ENCODE assay signal across 2 cellular contexts in genomic region chr16:87454391-87454790, GRCh38.
TF ChIP-seq lines count a peak whose summit lies in the region.

No MANE protein-coding gene starts in this region.

TF ChIP-seq in K562, 482 proteins besides CTCF, POLR2A, EP300 and RAD21:
- TF ChIP-seq PRMT5 (CRISPR knock-in tag; IDR thresholded peaks at IDR 0.05): no peak
- TF ChIP-seq DMBX1 (CRISPR knock-in tag; IDR thresholded peaks at IDR 0.05; ENCODE audit: borderline replicate concordance): no peak
- TF ChIP-seq ZNF316 (IDR thresholded peaks at IDR 0.05): peak; percentile 32; the same call in 1 of the 2 replicates
TF ChIP-seq in K562: peak in this region for 1.

TF ChIP-seq in SK-N-SH, 30 proteins besides CTCF, POLR2A, EP300 and RAD21:
- TF ChIP-seq, protein P1, sequence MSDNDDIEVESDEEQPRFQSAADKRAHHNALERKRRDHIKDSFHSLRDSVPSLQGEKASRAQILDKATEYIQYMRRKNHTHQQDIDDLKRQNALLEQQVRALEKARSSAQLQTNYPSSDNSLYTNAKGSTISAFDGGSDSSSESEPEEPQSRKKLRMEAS (IDR thresholded peaks at IDR 0.05; ENCODE audit: low read depth): no peak
- TF ChIP-seq, protein P2, sequence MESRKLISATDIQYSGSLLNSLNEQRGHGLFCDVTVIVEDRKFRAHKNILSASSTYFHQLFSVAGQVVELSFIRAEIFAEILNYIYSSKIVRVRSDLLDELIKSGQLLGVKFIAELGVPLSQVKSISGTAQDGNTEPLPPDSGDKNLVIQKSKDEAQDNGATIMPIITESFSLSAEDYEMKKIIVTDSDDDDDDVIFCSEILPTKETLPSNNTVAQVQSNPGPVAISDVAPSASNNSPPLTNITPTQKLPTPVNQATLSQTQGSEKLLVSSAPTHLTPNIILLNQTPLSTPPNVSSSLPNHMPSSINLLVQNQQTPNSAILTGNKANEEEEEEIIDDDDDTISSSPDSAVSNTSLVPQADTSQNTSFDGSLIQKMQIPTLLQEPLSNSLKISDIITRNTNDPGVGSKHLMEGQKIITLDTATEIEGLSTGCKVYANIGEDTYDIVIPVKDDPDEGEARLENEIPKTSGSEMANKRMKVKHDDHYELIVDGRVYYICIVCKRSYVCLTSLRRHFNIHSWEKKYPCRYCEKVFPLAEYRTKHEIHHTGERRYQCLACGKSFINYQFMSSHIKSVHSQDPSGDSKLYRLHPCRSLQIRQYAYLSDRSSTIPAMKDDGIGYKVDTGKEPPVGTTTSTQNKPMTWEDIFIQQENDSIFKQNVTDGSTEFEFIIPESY (IDR thresholded peaks at IDR 0.05; ENCODE audit: borderline replicate concordance, low read depth): no peak
- no peak for TF ChIP-seq TCF12 (IDR thresholded peaks at IDR 0.05)
- TF ChIP-seq FOXJ3 (CRISPR knock-in tag; IDR thresholded peaks at IDR 0.05): no peak
- TF ChIP-seq, protein P3, sequence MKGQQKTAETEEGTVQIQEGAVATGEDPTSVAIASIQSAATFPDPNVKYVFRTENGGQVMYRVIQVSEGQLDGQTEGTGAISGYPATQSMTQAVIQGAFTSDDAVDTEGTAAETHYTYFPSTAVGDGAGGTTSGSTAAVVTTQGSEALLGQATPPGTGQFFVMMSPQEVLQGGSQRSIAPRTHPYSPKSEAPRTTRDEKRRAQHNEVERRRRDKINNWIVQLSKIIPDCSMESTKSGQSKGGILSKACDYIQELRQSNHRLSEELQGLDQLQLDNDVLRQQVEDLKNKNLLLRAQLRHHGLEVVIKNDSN (IDR thresholded peaks at IDR 0.05; ENCODE audit: borderline replicate concordance, low read depth): no peak
- TF ChIP-seq ELF1 (IDR thresholded peaks at IDR 0.05): no peak
- TF ChIP-seq NFIC (IDR thresholded peaks at IDR 0.05; ENCODE audit: borderline replicate concordance): no peak
- TF ChIP-seq, protein P4, sequence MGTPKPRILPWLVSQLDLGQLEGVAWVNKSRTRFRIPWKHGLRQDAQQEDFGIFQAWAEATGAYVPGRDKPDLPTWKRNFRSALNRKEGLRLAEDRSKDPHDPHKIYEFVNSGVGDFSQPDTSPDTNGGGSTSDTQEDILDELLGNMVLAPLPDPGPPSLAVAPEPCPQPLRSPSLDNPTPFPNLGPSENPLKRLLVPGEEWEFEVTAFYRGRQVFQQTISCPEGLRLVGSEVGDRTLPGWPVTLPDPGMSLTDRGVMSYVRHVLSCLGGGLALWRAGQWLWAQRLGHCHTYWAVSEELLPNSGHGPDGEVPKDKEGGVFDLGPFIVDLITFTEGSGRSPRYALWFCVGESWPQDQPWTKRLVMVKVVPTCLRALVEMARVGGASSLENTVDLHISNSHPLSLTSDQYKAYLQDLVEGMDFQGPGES (IDR thresholded peaks at IDR 0.05; ENCODE audit: low read depth, low read length): no peak
- no peak for TF ChIP-seq GATA2 (CRISPR knock-in tag; IDR thresholded peaks at IDR 0.05)
- no peak for TF ChIP-seq EZH2phosphoT487 (IDR thresholded peaks at IDR 0.05; ENCODE audit: borderline replicate concordance, low read depth)
